In genomic region chr13:72696590-72696989, GRCh38 we compare ENCODE assay signal across 9 cellular contexts. TPM values are rescaled to one million over a fixed set of nuclear protein-coding genes. Genes with fewer than 3 reads are reported as not detected.
DNase-seq lines count a peak whose midpoint lies in the region; ATAC-seq and TF ChIP-seq lines count a peak whose summit lies in the region.
"Had no signal": no experiment of that assay in that cellular context is flagged by ENCODE, and none has a peak within 500 bp of the region (broad histone marks: within the 10 kb centered on the region; RNA-seq: fewer than 3 reads in every experiment).

No MANE protein-coding gene starts in this region.

- H3K9me3 ChIP-seq in GM23248 (ENCODE audit: low read depth), result no peaks in the 10 kb centered on the region
- no peaks in the 10 kb centered on the region for H3K9me3 ChIP-seq in effector memory CD4-positive, alpha-beta T cell (ENCODE audit: control insufficient read depth, low read length)

- H3K36me3 ChIP-seq in GM23248 (ENCODE audit: low read depth), result no peaks in the 10 kb centered on the region
- H3K36me3 ChIP-seq in effector memory CD4-positive, alpha-beta T cell (ENCODE audit: control insufficient read depth, insufficient read depth, low read length), result no peaks in the 10 kb centered on the region

- no peaks in the 10 kb centered on the region for H3K27me3 ChIP-seq in GM23248 (replicated peaks; ENCODE audit: insufficient read depth)
- no peaks in the 10 kb centered on the region for H3K27me3 ChIP-seq in effector memory CD4-positive, alpha-beta T cell (replicated peaks; ENCODE audit: control insufficient read depth, insufficient read depth, low read length, poor library complexity, severe bottlenecking)

- H4K20me1 ChIP-seq in GM23248 (ENCODE audit: insufficient read depth), result no peaks in the 10 kb centered on the region

- no peaks in the 10 kb centered on the region for H3K9me2 ChIP-seq in GM23248 (ENCODE audit: insufficient read depth)

- H3K4me3 ChIP-seq in GM23248 (no peak overlapping the region), foreskin fibroblast (ENCODE audit: low read depth in 1 of 2, low read length in 2 of 2) (no peak overlapping the region)
- H3K4me3 ChIP-seq in effector memory CD4-positive, alpha-beta T cell (ENCODE audit: insufficient read depth, low read depth, low read length, poor library complexity, severe bottlenecking), result no peak overlapping the region

- H3K4me1 ChIP-seq in GM23248 (ENCODE audit: insufficient read depth), result no peaks in the 10 kb centered on the region
- no peaks in the 10 kb centered on the region for H3K4me1 ChIP-seq in effector memory CD4-positive, alpha-beta T cell (ENCODE audit: control insufficient read depth, insufficient read depth, low read length, poor library complexity, severe bottlenecking)

- H3K4me2 ChIP-seq in GM23248 (ENCODE audit: unreplicated experiment), result no peak overlapping the region

- H3K79me2 ChIP-seq in GM23248 (ENCODE audit: insufficient read depth), result no peaks in the 10 kb centered on the region

- H3F3A ChIP-seq in GM23248 (ENCODE audit: insufficient read depth), result no peaks in the 10 kb centered on the region

- in situ Hi-C loops in GM23248 (cut with MboI), result no loop called here

- no peak overlapping the region for H3K9ac ChIP-seq in GM23248

- TF ChIP-seq CTCF in 22Rv1 (IDR thresholded peaks at IDR 0.05) (peak; percentile 63), foreskin fibroblast (IDR thresholded peaks at IDR 0.05; ENCODE audit: low read depth, low read length) (peak; percentile 11)

- no peak overlapping the region for H3K27ac ChIP-seq in 22Rv1
- no peak overlapping the region for H3K27ac ChIP-seq in GM23248
- no peak overlapping the region for H3K27ac ChIP-seq in effector memory CD4-positive, alpha-beta T cell (ENCODE audit: insufficient read depth, low read length, poor library complexity, severe bottlenecking)

- ATAC-seq in GM21529 (IDR thresholded peaks at IDR 0.05; ENCODE audit: unreplicated experiment), result no peak

- no peak overlapping the region for H2AFZ ChIP-seq in GM23248

- WGBS in GM23248 (ENCODE audit: low coverage in 1 of 2, low lambda C conversion rate in 2 of 2, missing lambda C conversion rate in 2 of 2), 2 experiments, result 4 to 5% methylated on average over 1 of the region's 1 CpG

- DNase-seq in GM23248 (peak; percentile 31), SK-N-DZ (ENCODE audit: low spot score) (peak; percentile 20), foreskin fibroblast (peak in 1 of 2 donors; percentile 10), MV-4-11 (lab: John Stamatoyannopoulos, UW) (no peak)
- no peak for DNase-seq in effector memory CD4-positive, alpha-beta T cell
- DNase-seq in activated CD4-positive, CD25-positive, alpha-beta regulatory T cell treated with anti-CD3 and anti-CD28 coated beads, Interleukin-2, amount 50 U/mL, for 72 hours, result no peak
- DNase-seq: EL had no signal

RNA-seq across cellular contexts. Expression of gene MZT1, which starts 30.8 kb away (rescaled TPM):
- 27.2 and 31.1 TPM in 2 replicates for total RNA-seq in GM23248 (2014; rRNA removed; shearing (Covaris generic))
- polyA plus RNA-seq in GM23248 (2016; fragmentation: Nextera tagmentation; extraction: Ambion mirVana), result 22.9 and 24.3 TPM in 2 replicates
- polyA plus RNA-seq in SK-N-DZ (2014; cell fraction: cytosol; rRNA removed), result 69.3 and 79.7 TPM in 2 replicates
- 24.0 and 39.0 TPM in 2 replicates for polyA plus RNA-seq in SK-N-DZ (2014; cell fraction: nucleus; rRNA removed)

RNA-seq across cellular contexts. Expression of gene BORA, which starts 31.1 kb away (rescaled TPM):
- 4.9 and 7.2 TPM in 2 replicates for total RNA-seq in GM23248 (2014; rRNA removed; shearing (Covaris generic))
- 4.4 and 5.5 TPM in 2 replicates for polyA plus RNA-seq in GM23248 (2016; fragmentation: Nextera tagmentation; extraction: Ambion mirVana)
- polyA plus RNA-seq in SK-N-DZ (2014; cell fraction: cytosol; rRNA removed), result 28.9 and 29.9 TPM in 2 replicates
- 28.8 and 30.7 TPM in 2 replicates for polyA plus RNA-seq in SK-N-DZ (2014; cell fraction: nucleus; rRNA removed)

Comparison
In these comparisons a context has a peak if more than half of its experiments do, and no peak if none do; other contexts are left out.
1. DNase-seq: peak in GM23248 (single experiment) and SK-N-DZ (single experiment); none in effector memory CD4-positive, alpha-beta T cell (0 of 3), MV-4-11 (single experiment) and activated CD4-positive, CD25-positive, alpha-beta regulatory T cell treated with anti-CD3 and anti-CD28 coated beads, Interleukin-2, amount 50 U/mL, for 72 hours (single experiment).